10 cellular contexts compared by ENCODE assay signal in the genomic region with DNA sequence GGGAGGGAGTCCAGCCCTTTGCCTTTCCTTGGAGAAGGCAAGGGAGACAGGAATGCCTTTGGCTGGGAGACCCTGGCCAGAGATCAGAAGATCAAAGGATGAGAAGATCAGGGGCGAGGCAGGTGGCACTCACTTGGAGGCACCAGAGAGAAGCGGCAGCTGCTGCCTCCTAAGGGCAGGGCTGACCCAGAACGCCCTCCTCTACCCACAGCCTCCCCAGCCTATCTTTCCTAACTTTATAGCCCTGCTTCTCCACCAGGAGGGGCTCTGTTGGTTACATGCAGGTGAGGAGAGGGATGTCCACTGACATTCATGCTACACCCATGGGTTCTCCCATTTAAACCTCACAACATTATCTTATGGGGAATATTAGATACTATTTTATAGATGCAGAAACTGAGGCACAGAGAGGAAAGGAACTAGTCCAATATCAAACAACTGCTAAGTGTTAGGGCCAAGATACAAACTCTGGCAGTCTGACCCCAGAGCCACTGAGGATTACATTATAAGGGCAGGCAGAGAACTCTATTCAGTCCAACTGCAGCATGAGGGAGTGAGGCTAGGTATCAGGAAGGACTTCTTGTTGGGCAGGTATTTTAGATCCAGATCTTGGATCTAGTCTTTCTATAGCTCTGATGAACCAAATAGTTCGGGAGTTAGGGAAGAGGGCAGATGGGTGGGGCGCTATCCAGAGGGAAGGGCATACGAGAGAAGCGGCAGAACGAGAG. TPM values are rescaled to one million over a fixed set of nuclear protein-coding genes. Genes with fewer than 3 reads are reported as not detected.
DNase-seq lines count a peak whose midpoint lies in the region; TF ChIP-seq lines count a peak whose summit lies in the region.
"Had no signal": no experiment of that assay in that cellular context is flagged by ENCODE, and none has a peak within 500 bp of the region (broad histone marks: within the 10 kb centered on the region; RNA-seq: fewer than 3 reads in every experiment).

No MANE protein-coding gene starts in this region.

- H3K4me3 Mint-ChIP-seq in neural crest cell: peak overlapping the region; percentile 76

- TF ChIP-seq CTCF in choroid plexus epithelial cell (conservative IDR thresholded peaks at IDR 0.05; ENCODE audit: low read depth, low read length) (peak; percentile 41), neural crest cell (conservative IDR thresholded peaks at IDR 0.05) (peak; percentile 49)

- no peaks in the 10 kb centered on the region for H3K9me3 Mint-ChIP-seq in neural crest cell

- H3K27ac Mint-ChIP-seq in neural crest cell (ENCODE audit: unreplicated experiment): no peak overlapping the region

- peaks cover 26% of the 10 kb centered on the region for H3K4me1 Mint-ChIP-seq in neural crest cell

- DNase-seq in DMS53 treated with DMSO at 0.1 percent for 48 hours (lab: John Stamatoyannopoulos, UW; ENCODE audit: unreplicated experiment) (peak; percentile 60), NCI-H146 treated with DMSO at 0.1 percent for 48 hours (lab: John Stamatoyannopoulos, UW; ENCODE audit: unreplicated experiment) (peak; percentile 20), choroid plexus epithelial cell (ENCODE audit: low read depth) (no peak), neural crest cell (ENCODE audit: low read depth, low spot score) (no peak), MV-4-11 (lab: John Stamatoyannopoulos, UW) (no peak), NCI-H1105 (lab: John Stamatoyannopoulos, UW) (no peak), UCSD-AML1 (lab: John Stamatoyannopoulos, UW; ENCODE audit: unreplicated experiment) (no peak), glomerular visceral epithelial cell (ENCODE audit: extremely low spot score) (no peak)

- H3K27me3 Mint-ChIP-seq in neural crest cell (ENCODE audit: low read depth): peaks cover 45% of the 10 kb centered on the region

- no peaks in the 10 kb centered on the region for H3K36me3 Mint-ChIP-seq in neural crest cell (ENCODE audit: low read depth)

- no peak overlapping the region for H3K4me3 ChIP-seq in choroid plexus epithelial cell (ENCODE audit: low read depth, low read length)

RNA-seq across cellular contexts. Expression of gene LGR6, which starts 19.9 kb away (rescaled TPM):
- 0.16 and 0.91 TPM in 2 replicates for total RNA-seq in neural crest cell
- total RNA-seq: H4; T-helper 1 cell treated with Interleukin-12 subunit alpha and Interleukin-12 subunit beta and Interleukin-4 antibody, amounts not matched to agents 30 ng/mL and 1 ng/mL, for 36 hours had no signal

RNA-seq across cellular contexts. Expression of gene PTPN7, which starts 53.1 kb away (rescaled TPM):
- not detected in 2 replicates for total RNA-seq in neural crest cell

Comparison
In these comparisons a context has a peak if more than half of its experiments do, and no peak if none do; other contexts are left out.
1. DNase-seq: peak in DMS53 treated with DMSO at 0.1 percent for 48 hours (single experiment) and NCI-H146 treated with DMSO at 0.1 percent for 48 hours (single experiment); none in choroid plexus epithelial cell (single experiment), neural crest cell (single experiment), MV-4-11 (single experiment), NCI-H1105 (single experiment), UCSD-AML1 (single experiment) and glomerular visceral epithelial cell (single experiment).